Comparison of ENCODE assay signal across 11 cellular contexts in genomic region chr3:56878046-56878445, GRCh38.
A peak's percentile ranks its signal among the peaks of the same experiment; 100 is the strongest.
DNase-seq lines count a peak whose midpoint lies in the region; ATAC-seq and TF ChIP-seq lines count a peak whose summit lies in the region.
"Had no signal": no experiment of that assay in that cellular context is flagged by ENCODE, and none has a peak within 500 bp of the region (broad histone marks: within the 10 kb centered on the region; RNA-seq: fewer than 3 reads in every experiment).

No MANE protein-coding gene starts in this region.

- TF ChIP-seq POLR2A in GM18505 (IDR thresholded peaks at IDR 0.05; ENCODE audit: borderline replicate concordance, extremely low read depth, insufficient read depth, insufficient read length), result no peak

- TF ChIP-seq CTCF in HEK293 (tag by site-specific recombination; IDR thresholded peaks at IDR 0.05) (no peak), fibroblast of pulmonary artery (IDR thresholded peaks at IDR 0.05; ENCODE audit: low read length, missing control alignments) (no peak)

- no peaks in the 10 kb centered on the region for H3K9me3 ChIP-seq in HEK293 (ENCODE audit: control insufficient read depth, insufficient read depth, low read depth, low read length)
- H3K9me3 ChIP-seq: tibial artery had no signal

- POLR2A ChIA-PET in HEK293 (lab: Yijun Ruan, JAX), result interaction anchor here (0.6 kb wide), 1 partner anchor 1353 kb away, joined by 4 read pairs; no protein-coding TSS in a partner anchor

- H3K4me1 ChIP-seq in HEK293 (ENCODE audit: control insufficient read depth, insufficient read depth, low read length), result no peaks in the 10 kb centered on the region

- DNase-seq in activated T-cell treated with anti-CD3 and anti-CD28 coated beads for 48 hours (ENCODE audit: low read depth) (peak; percentile 43), fibroblast of pulmonary artery (ENCODE audit: low read depth) (peak; percentile 79), OCI-M2 (lab: John Stamatoyannopoulos, UW; ENCODE audit: unreplicated experiment) (no peak), NCI-H446 treated with DMSO at 0.1 percent for 48 hours (lab: John Stamatoyannopoulos, UW) (no peak)
- peak; percentile 22 to 49 for DNase-seq in stimulated activated CD4-positive, alpha-beta T cell treated with anti-CD3 and anti-CD28 coated beads, Interleukin-4, amount 100 ng/mL, for 48 hours (ENCODE audit: low read depth in 2 of 2)
- DNase-seq: NCI-H1417, tibial artery had no signal

- H3K36me3 ChIP-seq in HEK293 (ENCODE audit: control insufficient read depth in 2 of 2, insufficient read depth in 1 of 2, low read length in 2 of 2), result no peaks in the 10 kb centered on the region
- H3K36me3 ChIP-seq: tibial artery had no signal

- no peak overlapping the region for H3K4me3 ChIP-seq in HEK293 (ENCODE audit: low read depth, low read length)
- no peak overlapping the region for H3K4me3 ChIP-seq in fibroblast of pulmonary artery (replicated peaks; ENCODE audit: low read depth, low read length)
- H3K4me3 ChIP-seq: tibial artery had no signal

- CTCF ChIA-PET in HEK293 (lab: Yijun Ruan, JAX), result interaction anchor here (0.6 kb wide), 1 partner anchor 29 kb away, joined by 3 read pairs; no protein-coding TSS in a partner anchor

- ATAC-seq in GM18505 (IDR thresholded peaks at IDR 0.05; ENCODE audit: unreplicated experiment), result no peak
- ATAC-seq in HG03097 (IDR thresholded peaks at IDR 0.05; ENCODE audit: low FRiP score, unreplicated experiment), result no peak
- ATAC-seq: HCT116 had no signal

- no peak overlapping the region for H3K27ac ChIP-seq in HEK293 (ENCODE audit: extremely low read depth, low read depth, low read length)
- H3K27ac ChIP-seq: tibial artery had no signal

TF ChIP-seq in HEK293, 187 proteins besides CTCF, POLR2A, EP300 and RAD21:
- TF ChIP-seq ZFHX2 (tag by site-specific recombination; conservative IDR thresholded peaks at IDR 0.05) (peak; percentile 56), EGR2 (tag by site-specific recombination; IDR thresholded peaks at IDR 0.05; ENCODE audit: low read depth) (0 out of 2 replicates have a peak, but pooled peaks have one; percentile 35), ZNF830 (tag by site-specific recombination; IDR thresholded peaks at IDR 0.05; ENCODE audit: low read depth) (no peak), KLF1 (tag by site-specific recombination; IDR thresholded peaks at IDR 0.05) (no peak)

Comparison
In these comparisons a context has a peak if more than half of its experiments do, and no peak if none do; other contexts are left out.
1. DNase-seq: peak in activated T-cell treated with anti-CD3 and anti-CD28 coated beads for 48 hours (single experiment), fibroblast of pulmonary artery (single experiment) and stimulated activated CD4-positive, alpha-beta T cell treated with anti-CD3 and anti-CD28 coated beads, Interleukin-4, amount 100 ng/mL, for 48 hours (2 of 2); none in OCI-M2 (single experiment) and NCI-H446 treated with DMSO at 0.1 percent for 48 hours (single experiment).